Comparison of ENCODE assay signal across 17 cellular contexts in genomic region chr2:166091439-166091838, GRCh38. TPM values are rescaled to one million over a fixed set of nuclear protein-coding genes. Genes with fewer than 3 reads are reported as not detected.
DNase-seq lines count a peak whose midpoint lies in the region; ATAC-seq, FAIRE-seq and TF ChIP-seq lines count a peak whose summit lies in the region.
"Had no signal": no experiment of that assay in that cellular context is flagged by ENCODE, and none has a peak within 500 bp of the region (broad histone marks: within the 10 kb centered on the region; RNA-seq: fewer than 3 reads in every experiment).

No MANE protein-coding gene starts in this region.

- peaks cover 49% of the 10 kb centered on the region for H3K4me1 ChIP-seq in ACC112 (ENCODE audit: control insufficient read depth, insufficient read depth, low read length, unreplicated experiment)
- H3K4me1 ChIP-seq in HUES6 (ENCODE audit: control insufficient read depth, insufficient read depth, low read length), result no peaks in the 10 kb centered on the region
- peaks cover 0 to 7% of the 10 kb centered on the region in 2 experiments; a peak in 2 of 5 replicates for H3K4me1 ChIP-seq in K562 (replicated peaks in 1 of 2; ENCODE audit: control insufficient read depth in 2 of 2, insufficient read depth in 2 of 2, low read length in 2 of 2)
- peaks cover 5% of the 10 kb centered on the region; the same call in 1 of the 2 replicates for H3K4me1 ChIP-seq in iPS-20b (ENCODE audit: insufficient read depth, low read length)
- no peaks in the 10 kb centered on the region for H3K4me1 ChIP-seq in transverse colon
- H3K4me1 ChIP-seq: body of pancreas had no signal

- POLR2A ChIA-PET in K562 (lab: Yijun Ruan, JAX) (interaction anchor here (0.9 kb wide), 1 partner anchor 138 kb away, joined by 3 read pairs; no protein-coding TSS in a partner anchor), HEK293T (lab: Yijun Ruan, JAX) (no interaction called here)

- no peak for TF ChIP-seq POLR2A in K562 (conservative IDR thresholded peaks at IDR 0.05)
- no peak for TF ChIP-seq POLR2A in transverse colon (IDR thresholded peaks at IDR 0.05)

- TF ChIP-seq RAD21 in K562 (CRISPR knock-in tag; conservative IDR thresholded peaks at IDR 0.05 in 1 of 2, IDR thresholded peaks at IDR 0.05 in 1 of 2), result no peak

- H4K20me1 ChIP-seq in K562 (replicated peaks; ENCODE audit: control insufficient read depth, insufficient read depth, low read length), result no peaks in the 10 kb centered on the region
- H4K20me1 ChIP-seq: BLaER1 treated with 17β-estradiol and CSF1 and Interleukin-3, amounts not matched to agents 10 nM and 100 nM had no signal

- H3K27ac ChIP-seq in ACC112 (ENCODE audit: low read depth, low read length) (peak overlapping the region; percentile 93), HUES6 (ENCODE audit: low read depth, low read length) (peak overlapping the region; percentile 16; the same call in 1 of the 2 replicates), K562 (ENCODE audit: extremely low read depth, low read depth, low read length) (no peak overlapping the region), iPS-20b (ENCODE audit: low read length) (no peak overlapping the region), transverse colon (no peak overlapping the region)
- H3K27ac ChIP-seq: BLaER1 treated with 17β-estradiol and CSF1 and Interleukin-3, amounts not matched to agents 10 nM and 100 nM; body of pancreas; VCaP had no signal

- no TSS peak for BruUV-seq in K562 (replicated peaks; lab: Mats Ljungman, UMichigan)

- WGBS in K562 (ENCODE audit: insufficient coverage, low coverage, missing lambda C conversion rate), result 2% methylated on average over 3 of the region's 3 CpGs
- 37 to 42% methylated on average over 3 of the region's 3 CpGs for WGBS in transverse colon (ENCODE audit: low coverage in 1 of 2), 2 donors

- CTCF ChIA-PET in K562 (lab: Yijun Ruan, JAX; ENCODE audit: low intra/inter-chr PET ratio), result no interaction called here
- CTCF ChIA-PET in HEK293T (lab: Yijun Ruan, JAX), result no interaction called here

- H3K79me2 ChIP-seq in ACC112 (ENCODE audit: control insufficient read depth, insufficient read depth, low read length, unreplicated experiment), result no peaks in the 10 kb centered on the region
- no peaks in the 10 kb centered on the region for H3K79me2 ChIP-seq in K562 (ENCODE audit: control insufficient read depth, insufficient read depth, low read length)

- H3K27me3 ChIP-seq in ACC112 (ENCODE audit: insufficient read depth, low read length) (no peaks in the 10 kb centered on the region), HUES6 (ENCODE audit: control insufficient read depth, insufficient read depth, low read length) (no peaks in the 10 kb centered on the region), K562 (ENCODE audit: control insufficient read depth in 2 of 2, insufficient read depth in 2 of 2, low read length in 2 of 2) (no peaks in the 10 kb centered on the region), iPS-20b (ENCODE audit: insufficient read depth, low read length) (no peaks in the 10 kb centered on the region), transverse colon (no peaks in the 10 kb centered on the region)
- H3K27me3 ChIP-seq: BLaER1 treated with 17β-estradiol and CSF1 and Interleukin-3, amounts not matched to agents 10 nM and 100 nM; body of pancreas had no signal

- H2AFZ ChIP-seq in ACC112 (ENCODE audit: low read length, unreplicated experiment), result peak overlapping the region; percentile 6
- H2AFZ ChIP-seq in K562 (ENCODE audit: low read depth, low read length), result peak overlapping the region; percentile 67

- intact Hi-C loops in K562 (cut with micrococcal nuclease) (no loop called here), transverse colon (cut with DNase I; ENCODE audit: low total_unique reads) (no loop called here)

- DNase-seq in K562 (ENCODE audit: extremely low read depth in 1 of 4, low spot score in 3 of 4) (peak in 2 of 4 experiments; percentile 21 to 68), NCI-H187 (lab: John Stamatoyannopoulos, UW) (no peak), HEK293T (ENCODE audit: extremely low spot score) (no peak), transverse colon (no peak)
- no peak for DNase-seq in effector CD8-positive, alpha-beta T cell (lab: John Stamatoyannopoulos, UW)
- DNase-seq: activated CD8-positive, alpha-beta memory T cell treated with anti-CD3 and anti-CD28 coated beads for 24 hours; activated effector memory CD4-positive, alpha-beta T cell treated with Interleukin-2 at 50 U/mL for 16 hours; body of pancreas; DND-41; SK-N-SH; stimulated activated CD4-positive, alpha-beta T cell treated with anti-CD3 and anti-CD28 coated beads, Interleukin-2, amount 100 ng/mL, for 48 hours had no signal

- no peak for TF ChIP-seq EP300 in K562 (IDR thresholded peaks at IDR 0.05; ENCODE audit: low read length)
- TF ChIP-seq EP300 in transverse colon (IDR thresholded peaks at IDR 0.05; ENCODE audit: low read depth), result no peak

- no peaks in the 10 kb centered on the region for H3K36me3 ChIP-seq in ACC112 (ENCODE audit: insufficient read depth, low read length)
- no peaks in the 10 kb centered on the region for H3K36me3 ChIP-seq in HUES6 (ENCODE audit: control insufficient read depth, insufficient read depth, low read length)
- H3K36me3 ChIP-seq in K562 (ENCODE audit: control insufficient read depth, insufficient read depth, low read length), result no peaks in the 10 kb centered on the region
- H3K36me3 ChIP-seq in iPS-20b (ENCODE audit: insufficient read depth, low read depth, low read length), result no peaks in the 10 kb centered on the region
- no peaks in the 10 kb centered on the region for H3K36me3 ChIP-seq in transverse colon
- H3K36me3 ChIP-seq: BLaER1 treated with 17β-estradiol and CSF1 and Interleukin-3, amounts not matched to agents 10 nM and 100 nM had no signal

- TF ChIP-seq CTCF in K562 (IDR thresholded peaks at IDR 0.05 in 2 of 3, conservative IDR thresholded peaks at IDR 0.05 in 1 of 3; ENCODE audit: insufficient read depth in 2 of 3, low read depth in 1 of 3, low read length in 3 of 3) (no peak), transverse colon (IDR thresholded peaks at IDR 0.05) (no peak)

- H3K4me2 ChIP-seq in K562 (ENCODE audit: insufficient read depth, low read length), result no peak overlapping the region; the same call in 1 of the 2 replicates
- H3K4me2 ChIP-seq: BLaER1 treated with 17β-estradiol and CSF1 and Interleukin-3, amounts not matched to agents 10 nM and 100 nM; SK-N-SH had no signal

- H3K9me3 ChIP-seq in HUES6 (ENCODE audit: control insufficient read depth, insufficient read depth, low read depth, low read length), result no peaks in the 10 kb centered on the region
- no peaks in the 10 kb centered on the region for H3K9me3 ChIP-seq in K562 (replicated peaks; ENCODE audit: control insufficient read depth, insufficient read depth, low read depth, low read length)
- no peaks in the 10 kb centered on the region for H3K9me3 ChIP-seq in iPS-20b (ENCODE audit: insufficient read depth, low read depth, low read length)
- H3K9me3 ChIP-seq in transverse colon, result no peaks in the 10 kb centered on the region
- H3K9me3 ChIP-seq: BLaER1 treated with 17β-estradiol and CSF1 and Interleukin-3, amounts not matched to agents 10 nM and 100 nM; body of pancreas; SK-N-SH had no signal

- H3K9ac ChIP-seq in HUES6 (ENCODE audit: low read length) (no peak overlapping the region), K562 (ENCODE audit: insufficient read depth in 1 of 2, low read depth in 2 of 2, low read length in 2 of 2) (no peak overlapping the region), iPS-20b (ENCODE audit: low read depth, low read length) (peak overlapping the region; percentile 5; the same call in 1 of the 2 replicates)
- H3K9ac ChIP-seq: BLaER1 treated with 17β-estradiol and CSF1 and Interleukin-3, amounts not matched to agents 10 nM and 100 nM; SK-N-SH had no signal

- H3K4me3 ChIP-seq in ACC112 (ENCODE audit: low read depth, low read length) (no peak overlapping the region), HUES6 (ENCODE audit: low read depth, low read length) (no peak overlapping the region), K562 (no peak overlapping the region), iPS-20b (ENCODE audit: low read length) (no peak overlapping the region), transverse colon (no peak overlapping the region)
- H3K4me3 ChIP-seq: BLaER1 treated with 17β-estradiol and CSF1 and Interleukin-3, amounts not matched to agents 10 nM and 100 nM; body of pancreas had no signal

- peak; percentile 87 for ATAC-seq in K562
- ATAC-seq: body of pancreas had no signal

- in situ Hi-C loops in K562 (cut with MboI), result no loop called here
- in situ Hi-C loops in transverse colon (cut with MboI; ENCODE audit: low pct_ligation_motif_present in 1 of 4, low pct_unique_long_range_greater_than_20kb in 1 of 4, low sequenced_read_pairs in 3 of 4), result no loop called here

- H3K9me1 ChIP-seq in K562 (ENCODE audit: control insufficient read depth, insufficient read depth, low read length), result no peaks in the 10 kb centered on the region

- peak; percentile 71 for FAIRE-seq in K562 (lab: Jason Lieb, UNC)

TF ChIP-seq in K562, 482 proteins besides CTCF, POLR2A, EP300 and RAD21 (continues in another document):
- TF ChIP-seq C11orf30 (IDR thresholded peaks at IDR 0.05; ENCODE audit: low read depth) (peak; percentile 89), MAFK (IDR thresholded peaks at IDR 0.05; ENCODE audit: low read length) (peak; percentile 69; the same call in 1 of the 2 replicates), MEIS2 (IDR thresholded peaks at IDR 0.05; ENCODE audit: partially characterized antibody) (peak; percentile 14)

TF ChIP-seq in HEK293T, 16 proteins besides CTCF, POLR2A, EP300 and RAD21:
- TF ChIP-seq NFRKB (IDR thresholded peaks at IDR 0.05) (no peak), ARNT (IDR thresholded peaks at IDR 0.05) (no peak), SP1 (IDR thresholded peaks at IDR 0.05) (no peak)

RNA-seq across cellular contexts. Expression of gene SCN1A, which starts 36.4 kb away (rescaled TPM):
- total RNA-seq in K562 (2011; cell fraction: chromatin; rRNA removed; ENCODE audit: low replicate concordance), result not detected in 2 replicates
- not detected in 2 replicates for total RNA-seq in K562 (2011; cell fraction: nucleolus; rRNA removed)
- not detected in 2 replicates for total RNA-seq in K562 (2011; cell fraction: nucleoplasm; rRNA removed)
- not detected in 2 replicates for total RNA-seq in K562 (2014; rRNA removed)
- total RNA-seq in K562 (2014; rRNA removed; fragmentation: Illumina TruSeq; extraction: Trizol), result not detected in 2 replicates
- total RNA-seq in K562 (2015; rRNA removed; fragmentation: Illumina TruSeq; extraction: Trizol), result not detected in 2 replicates
- total RNA-seq in K562 (2021), result not detected in 2 replicates
- not detected in 2 replicates for polyA plus RNA-seq in K562 (2011; rRNA removed)
- not detected in 2 replicates for polyA plus RNA-seq in K562 (2011; cell fraction: cytosol; rRNA removed)
- polyA plus RNA-seq in K562 (2011; cell fraction: nucleus; rRNA removed), result not detected in 2 replicates
- polyA plus RNA-seq in K562 (2012), result 0.04 TPM in 1 of 2 replicates, not detected in the other
- polyA plus RNA-seq in K562 (2014; fragmentation: Illumina TruSeq; extraction: Trizol), result not detected in 2 replicates
- not detected for polyA plus RNA-seq in K562 (2014; fragmentation: Nextera tagmentation; extraction: Ambion mirVana)
- polyA plus RNA-seq in K562 (2014; rRNA removed), result not detected in 2 replicates
- not detected in 2 replicates for polyA minus RNA-seq in K562 (2011; rRNA and poly(A)+ RNA removed)
- not detected in 2 replicates for polyA minus RNA-seq in K562 (2011; cell fraction: cytosol; rRNA and poly(A)+ RNA removed)
- not detected in 2 replicates for polyA minus RNA-seq in K562 (2011; cell fraction: nucleus; rRNA and poly(A)+ RNA removed)
- total RNA-seq in transverse colon, result not detected
- total RNA-seq: body of pancreas, renal cortical epithelial cell had no signal
- polyA plus RNA-seq: SK-N-SH had no signal

Comparison
In these comparisons a context has a peak if more than half of its experiments do, and no peak if none do; other contexts are left out.
1. H3K27ac ChIP-seq: peak in ACC112 (single experiment) and HUES6 (single experiment); none in K562 (single experiment), iPS-20b (single experiment) and transverse colon (0 of 4).